ENCODE assay signal across 8 cellular contexts in the genomic region with DNA sequence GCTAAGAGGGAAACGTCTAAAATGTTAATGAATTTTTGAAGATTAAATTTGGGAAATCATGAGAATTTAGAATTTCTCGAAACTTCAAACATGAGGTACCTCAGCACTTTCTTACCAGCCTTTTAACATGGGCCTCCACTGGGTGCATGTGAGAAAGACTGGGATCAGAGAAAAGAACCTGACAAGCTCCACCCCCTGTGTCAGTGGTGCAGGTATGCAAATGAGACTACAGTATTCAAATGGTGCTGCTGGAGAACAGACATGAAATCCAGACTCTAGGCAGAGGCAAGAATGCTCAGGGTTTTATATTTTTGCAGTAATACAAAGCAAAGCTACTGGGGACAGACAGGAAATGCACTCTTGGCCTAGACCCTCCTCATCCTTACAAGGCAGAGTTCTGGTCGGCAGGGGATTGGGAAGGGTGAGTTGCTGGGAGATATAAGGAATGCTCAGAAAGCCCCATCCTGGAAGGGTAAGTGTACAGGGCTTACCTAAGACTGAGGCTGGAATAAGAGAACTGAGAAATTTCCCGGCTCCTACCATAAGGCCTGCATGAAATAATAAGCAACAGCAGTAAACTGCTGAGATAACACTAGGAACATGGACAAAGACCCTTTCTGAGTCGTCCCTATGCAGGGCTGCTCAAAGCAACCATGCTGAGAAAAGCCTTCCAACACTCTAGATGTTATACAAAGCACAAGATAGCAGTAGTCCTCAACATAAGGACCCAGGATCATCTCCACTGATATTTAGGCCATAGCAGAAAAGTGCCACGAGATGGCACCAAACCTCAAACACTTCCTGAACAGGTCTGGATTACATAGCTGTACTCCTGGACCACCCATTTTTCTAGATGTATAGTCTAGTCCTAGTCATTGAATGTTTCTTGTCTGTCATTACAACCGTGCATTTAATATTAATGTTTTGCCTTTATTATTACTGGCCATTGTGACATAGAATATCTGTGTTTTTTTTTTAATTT.
DNase-seq lines count a peak whose midpoint lies in the region; ATAC-seq and FAIRE-seq lines count a peak whose summit lies in the region.

No MANE protein-coding gene starts in this region.

- no peak overlapping the region for H3K9ac ChIP-seq in NT2/D1 (ENCODE audit: insufficient read length, low read depth)

- H3K36me3 Mint-ChIP-seq in activated T-cell treated with anti-CD3 and anti-CD28 coated beads, Interleukin-2, amount 50 U/mL, for 72 hours (ENCODE audit: insufficient read depth in 2 of 2), result no peaks in the 10 kb centered on the region
- H3K36me3 Mint-ChIP-seq in activated T-cell treated with anti-CD3 and anti-CD28 coated beads, Interleukin-2, amount 50 U/mL, for 24 hours (ENCODE audit: low read depth), result no peaks in the 10 kb centered on the region

- H3K27ac Mint-ChIP-seq in activated T-cell treated with anti-CD3 and anti-CD28 coated beads, Interleukin-2, amount 50 U/mL, for 72 hours, result no peak overlapping the region
- no peak overlapping the region for H3K27ac Mint-ChIP-seq in activated T-cell treated with anti-CD3 and anti-CD28 coated beads, Interleukin-2, amount 50 U/mL, for 24 hours

- H3K4me1 ChIP-seq in NT2/D1 (ENCODE audit: insufficient read depth, insufficient read length), result no peaks in the 10 kb centered on the region

- no peaks in the 10 kb centered on the region for H3K9me3 ChIP-seq in NT2/D1 (ENCODE audit: insufficient read depth, low read length)

- H3K27me3 ChIP-seq in NT2/D1 (ENCODE audit: insufficient read depth, insufficient read length), result no peaks in the 10 kb centered on the region

- no peak overlapping the region for H3K4me3 ChIP-seq in NT2/D1 (ENCODE audit: insufficient read length, low read depth)

- peak; percentile 3 to 14 for DNase-seq in activated T-cell treated with anti-CD3 and anti-CD28 coated beads, Interleukin-2, amount 50 U/mL, for 72 hours
- no peak for DNase-seq in activated T-cell treated with anti-CD3 and anti-CD28 coated beads, Interleukin-2, amount 50 U/mL, for 24 hours
- DNase-seq in HT1080 (ENCODE audit: low read depth) (peak; percentile 61), NT2/D1 (ENCODE audit: low read depth, low spot score) (peak; percentile 47), cerebellum (ENCODE audit: low spot score) (peak; percentile 33), left lobe of liver (ENCODE audit: low spot score) (no peak), urothelium cell line (ENCODE audit: low spot score) (peak; percentile 32)

- no peak for FAIRE-seq in urothelium cell line (lab: Jason Lieb, UNC)

- no peak overlapping the region for H3K4me3 Mint-ChIP-seq in activated T-cell treated with anti-CD3 and anti-CD28 coated beads, Interleukin-2, amount 50 U/mL, for 72 hours
- no peak overlapping the region for H3K4me3 Mint-ChIP-seq in activated T-cell treated with anti-CD3 and anti-CD28 coated beads, Interleukin-2, amount 50 U/mL, for 24 hours

- no peaks in the 10 kb centered on the region for H3K9me3 Mint-ChIP-seq in activated T-cell treated with anti-CD3 and anti-CD28 coated beads, Interleukin-2, amount 50 U/mL, for 72 hours
- no peaks in the 10 kb centered on the region for H3K9me3 Mint-ChIP-seq in activated T-cell treated with anti-CD3 and anti-CD28 coated beads, Interleukin-2, amount 50 U/mL, for 24 hours

- no peaks in the 10 kb centered on the region for H3K27me3 Mint-ChIP-seq in activated T-cell treated with anti-CD3 and anti-CD28 coated beads, Interleukin-2, amount 50 U/mL, for 72 hours (ENCODE audit: low read depth)
- H3K27me3 Mint-ChIP-seq in activated T-cell treated with anti-CD3 and anti-CD28 coated beads, Interleukin-2, amount 50 U/mL, for 24 hours, result no peaks in the 10 kb centered on the region

- ATAC-seq in activated T-cell treated with anti-CD3 and anti-CD28 coated beads, Interleukin-2, amount 50 U/mL, for 72 hours (replicated peaks in 1 of 2), result peak; percentile 42 to 70
- ATAC-seq in GM21786 (IDR thresholded peaks at IDR 0.05; ENCODE audit: unreplicated experiment) (peak; percentile 98), left lobe of liver (peak; percentile 95)

- H3K4me1 Mint-ChIP-seq in activated T-cell treated with anti-CD3 and anti-CD28 coated beads, Interleukin-2, amount 50 U/mL, for 72 hours (ENCODE audit: low read depth), result no peaks in the 10 kb centered on the region
- no peaks in the 10 kb centered on the region for H3K4me1 Mint-ChIP-seq in activated T-cell treated with anti-CD3 and anti-CD28 coated beads, Interleukin-2, amount 50 U/mL, for 24 hours (ENCODE audit: low read depth)

- no peaks in the 10 kb centered on the region for H3K36me3 ChIP-seq in NT2/D1 (ENCODE audit: insufficient read depth, insufficient read length, low read length)

Comparison
In these comparisons a context has a peak if more than half of its experiments do, and no peak if none do; other contexts are left out.
1. DNase-seq: peak in activated T-cell treated with anti-CD3 and anti-CD28 coated beads, Interleukin-2, amount 50 U/mL, for 72 hours (2 of 2), HT1080 (single experiment), NT2/D1 (single experiment), cerebellum (single experiment) and urothelium cell line (single experiment); none in activated T-cell treated with anti-CD3 and anti-CD28 coated beads, Interleukin-2, amount 50 U/mL, for 24 hours (single experiment) and left lobe of liver (single experiment).
2. Peak in every context shown above with its lines, with median percentiles within 50 percentile points of each other: ATAC-seq.